8 cellular contexts compared by ENCODE assay signal in the genomic region with DNA sequence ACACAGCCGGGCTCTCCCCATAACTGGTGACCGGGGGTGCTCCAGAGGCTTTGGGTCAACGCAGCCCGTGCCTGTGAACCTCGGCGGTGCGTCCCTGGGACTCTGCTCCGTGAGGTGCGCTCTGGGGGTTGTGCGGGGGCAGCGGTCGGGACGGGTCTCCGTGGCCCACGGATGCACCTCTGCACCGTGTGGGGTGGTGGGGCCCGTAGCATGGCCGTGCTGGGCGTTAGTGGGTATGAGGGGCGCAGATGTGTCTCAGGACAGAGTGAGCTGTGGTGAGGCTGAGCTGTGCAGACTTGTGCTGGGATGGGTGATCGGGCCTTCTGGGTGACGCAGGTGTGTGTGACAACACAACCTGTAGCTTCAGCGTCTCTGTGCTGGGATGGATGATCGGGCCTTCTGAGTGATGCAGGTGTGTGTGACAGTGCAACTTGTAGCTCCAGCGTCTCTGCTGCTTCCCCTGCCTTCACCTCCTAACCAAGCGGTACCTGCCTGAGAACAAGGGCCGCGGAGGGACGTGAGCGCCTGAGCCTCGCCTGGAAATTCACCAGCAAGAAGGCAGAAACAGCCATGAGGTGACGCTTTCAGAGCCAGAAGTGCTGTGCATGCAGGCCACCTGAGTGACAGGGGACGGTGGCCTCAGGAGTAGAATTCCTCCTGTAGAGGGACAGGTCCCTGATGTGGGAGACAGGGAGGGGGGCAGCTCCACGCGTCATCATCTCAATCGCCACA. TPM values are rescaled to one million over a fixed set of nuclear protein-coding genes. Genes with fewer than 3 reads are reported as not detected.
DNase-seq lines count a peak whose midpoint lies in the region; ATAC-seq, FAIRE-seq and TF ChIP-seq lines count a peak whose summit lies in the region.

No MANE protein-coding gene starts in this region.

- no peak for DNase-seq in GM12878 (ENCODE audit: low read depth, low spot score)
- no peak for DNase-seq in left lobe of liver (ENCODE audit: low spot score)
- DNase-seq in thoracic aorta (ENCODE audit: low spot score), result no peak
- no peak for DNase-seq in NCI-H1436 (lab: John Stamatoyannopoulos, UW)
- DNase-seq in germinal center (ENCODE audit: low spot score), result no peak
- no peak for DNase-seq in DMS153 treated with DMSO at 0.1 percent for 48 hours (lab: John Stamatoyannopoulos, UW; ENCODE audit: unreplicated experiment)

- no peaks in the 10 kb centered on the region for H4K20me1 ChIP-seq in GM12878 (ENCODE audit: control insufficient read depth, insufficient read depth)

- in situ Hi-C loops in GM12878 (cut with MboI), result no loop called here

- H3K9ac ChIP-seq in GM12878 (ENCODE audit: control insufficient read depth, insufficient read depth, low read length), result peak overlapping the region; percentile 69; the same call in 1 of the 2 replicates

- no peak for TF ChIP-seq EP300 in GM12878 (IDR thresholded peaks at IDR 0.05; ENCODE audit: borderline replicate concordance in 1 of 2, control insufficient read depth in 1 of 2, low read depth in 2 of 2, low read length in 2 of 2)

- H3K36me3 ChIP-seq in GM12878 (ENCODE audit: control insufficient read depth in 2 of 2, insufficient read depth in 2 of 2, low read length in 1 of 2) (peaks cover 0 to 3% of the 10 kb centered on the region in 2 experiments; a peak in 1 of 4 replicates), thoracic aorta (no peaks in the 10 kb centered on the region)

- intact Hi-C loops in GM12878 (cut with micrococcal nuclease; ENCODE audit: unreplicated experiment), result no loop called here

- 62% methylated on average over 35 of the region's 36 CpGs for WGBS in GM12878 (ENCODE audit: insufficient coverage, insufficient replicate concordance, low lambda C conversion rate, missing lambda C conversion rate)

- no peaks in the 10 kb centered on the region for H3K27me3 ChIP-seq in GM12878 (replicated peaks in 1 of 2; ENCODE audit: control insufficient read depth in 2 of 2, insufficient read depth in 2 of 2, low read length in 1 of 2)
- H3K27me3 ChIP-seq in thoracic aorta (replicated peaks; ENCODE audit: insufficient read depth), result no peaks in the 10 kb centered on the region

- BruUV-seq in GM12878 (replicated peaks; lab: Mats Ljungman, UMichigan), result TSS peak; percentile 74

- H3K4me3 ChIP-seq in GM12875 (ENCODE audit: low read depth, low read length) (peak overlapping the region; percentile 75), GM12878 (peak overlapping the region; percentile 73), thoracic aorta (peak overlapping the region; percentile 75)

- FAIRE-seq in GM12878 (lab: Jason Lieb, UNC), result no peak

- H2AFZ ChIP-seq in GM12878 (ENCODE audit: control insufficient read depth, low read depth, low read length), result peak overlapping the region; percentile 90

- RAD21 ChIA-PET in GM12878 (lab: Charles Lee; ENCODE audit: unreplicated experiment), result no interaction called here

- no peak for TF ChIP-seq POLR2A in GM12878 (IDR thresholded peaks at IDR 0.05; ENCODE audit: low read depth, low read length)

- H3K4me2 ChIP-seq in GM12878 (ENCODE audit: control insufficient read depth, insufficient read depth), result peak overlapping the region; percentile 54

- CTCF ChIA-PET in GM12878 (lab: Yijun Ruan, JAX), result interaction anchor here (1.3 kb wide), 1 partner anchor 15 kb away, joined by 3 read pairs; no protein-coding TSS in a partner anchor

- H3K4me1 ChIP-seq in GM12878 (ENCODE audit: control insufficient read depth, insufficient read depth, low read length) (no peaks in the 10 kb centered on the region), thoracic aorta (ENCODE audit: control insufficient read depth in 1 of 2, low read depth in 2 of 2) (peaks cover 0 to 9% of the 10 kb centered on the region in 2 donors)

- POLR2A ChIA-PET in GM12878 (lab: Charles Lee), result no interaction called here

- TF ChIP-seq CTCF in GM12875 (IDR thresholded peaks at IDR 0.05; ENCODE audit: borderline replicate concordance, insufficient read depth, low read depth, low read length), result no peak
- no peak for TF ChIP-seq CTCF in GM12878 (IDR thresholded peaks at IDR 0.05 in 2 of 3, conservative IDR thresholded peaks at IDR 0.05 in 1 of 3; ENCODE audit: control insufficient read depth in 2 of 3, extremely low read depth in 1 of 3, insufficient read depth in 1 of 3, low read depth in 3 of 3, low read length in 3 of 3)
- no peak for TF ChIP-seq CTCF in thoracic aorta (IDR thresholded peaks at IDR 0.05)

- H3K79me2 ChIP-seq in GM12878 (ENCODE audit: control insufficient read depth, insufficient read depth, low read length), result peaks cover 6% of the 10 kb centered on the region

- SMC1A ChIA-PET in GM12878 (lab: Charles Lee; ENCODE audit: uncharacterized antibody, unreplicated experiment), result interaction anchor here (1.1 kb wide), 1 partner anchor 11 kb away, joined by 3 read pairs; no protein-coding TSS in a partner anchor

- ATAC-seq in HG03439 (IDR thresholded peaks at IDR 0.05; ENCODE audit: unreplicated experiment) (peak; percentile 14), GM12878 (no peak), left lobe of liver (peak; percentile 20), thoracic aorta (ENCODE audit: insufficient number of reproducible peaks, low FRiP score, low read depth) (no peak)

- H3K9me3 ChIP-seq in GM12878 (replicated peaks; ENCODE audit: control insufficient read depth, insufficient read depth, low read length) (no peaks in the 10 kb centered on the region; the same call in 2 of the 3 replicates), thoracic aorta (no peaks in the 10 kb centered on the region)

- TF ChIP-seq RAD21 in GM12878 (IDR thresholded peaks at IDR 0.05; ENCODE audit: insufficient read depth, low read depth, low read length), result no peak

- H3K27ac ChIP-seq in GM12878 (ENCODE audit: control insufficient read depth, insufficient read depth) (peak overlapping the region; percentile 64; the same call in 1 of the 2 replicates), thoracic aorta (peak overlapping the region; percentile 69 to 78)

TF ChIP-seq in GM12878, 131 proteins besides CTCF, POLR2A, EP300 and RAD21:
- TF ChIP-seq, protein P1, sequence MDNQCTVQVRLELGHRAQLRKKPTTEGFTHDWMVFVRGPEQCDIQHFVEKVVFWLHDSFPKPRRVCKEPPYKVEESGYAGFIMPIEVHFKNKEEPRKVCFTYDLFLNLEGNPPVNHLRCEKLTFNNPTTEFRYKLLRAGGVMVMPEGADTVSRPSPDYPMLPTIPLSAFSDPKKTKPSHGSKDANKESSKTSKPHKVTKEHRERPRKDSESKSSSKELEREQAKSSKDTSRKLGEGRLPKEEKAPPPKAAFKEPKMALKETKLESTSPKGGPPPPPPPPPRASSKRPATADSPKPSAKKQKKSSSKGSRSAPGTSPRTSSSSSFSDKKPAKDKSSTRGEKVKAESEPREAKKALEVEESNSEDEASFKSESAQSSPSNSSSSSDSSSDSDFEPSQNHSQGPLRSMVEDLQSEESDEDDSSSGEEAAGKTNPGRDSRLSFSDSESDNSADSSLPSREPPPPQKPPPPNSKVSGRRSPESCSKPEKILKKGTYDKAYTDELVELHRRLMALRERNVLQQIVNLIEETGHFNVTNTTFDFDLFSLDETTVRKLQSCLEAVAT (IDR thresholded peaks at IDR 0.05), result peak; percentile 24; the same call in 1 of the 2 replicates
- no peak for TF ChIP-seq EGR1 (IDR thresholded peaks at IDR 0.05; ENCODE audit: borderline replicate concordance in 1 of 2, low read depth in 2 of 2, low read length in 2 of 2)

RNA-seq across cellular contexts. Expression of a gene that starts 0.6 kb away (rescaled TPM):
- total RNA-seq in GM12878 (2013; cell fraction: nucleolus; rRNA removed), result 32.4 and 34.7 TPM in 2 replicates
- total RNA-seq in GM12878 (2014; rRNA removed), result 4.3 and 5.4 TPM in 2 replicates
- 5.1 and 5.6 TPM in 2 replicates for total RNA-seq in GM12878 (2014; rRNA removed; fragmentation: Illumina TruSeq; extraction: Trizol)
- 5.4 and 6.1 TPM in 2 replicates for total RNA-seq in GM12878 (2021)
- 6.7 TPM for polyA plus RNA-seq in GM12878 (2011; ENCODE audit: low read depth)
- 11.5 and 12.1 TPM in 2 replicates for polyA plus RNA-seq in GM12878 (2011; rRNA removed)
- 8.6 and 9.4 TPM in 2 replicates for polyA plus RNA-seq in GM12878 (2011; cell fraction: cytosol; rRNA removed)
- polyA plus RNA-seq in GM12878 (2011; cell fraction: nucleus; rRNA removed), result 17.1 and 20.4 TPM in 2 replicates
- polyA plus RNA-seq in GM12878 (2012), result 9.4 and 10.7 TPM in 2 replicates
- polyA plus RNA-seq in GM12878 (2014; fragmentation: Illumina TruSeq; extraction: Trizol), result 5.0 and 5.5 TPM in 2 replicates
- polyA plus RNA-seq in GM12878 (2014; fragmentation: Nextera tagmentation; extraction: Ambion mirVana), result 1 to 10 TPM; 2.6 to 2.8 TPM
- polyA plus RNA-seq in GM12878 (2014; rRNA removed), result 4.1 and 5.1 TPM in 2 replicates
- polyA plus RNA-seq in GM12878 (2016; fragmentation: Nextera tagmentation; extraction: Ambion mirVana), result 1 to 10 TPM; 6.1 to 6.6 TPM
- 10.0 TPM in 2 replicates for polyA minus RNA-seq in GM12878 (2011; rRNA and poly(A)+ RNA removed)
- 5.2 and 7.2 TPM in 2 replicates for polyA minus RNA-seq in GM12878 (2011; cell fraction: cytosol; rRNA and poly(A)+ RNA removed)
- 8.7 and 18.4 TPM in 2 replicates for polyA minus RNA-seq in GM12878 (2011; cell fraction: nucleus; rRNA and poly(A)+ RNA removed)
- 3.6 TPM for total RNA-seq in left lobe of liver
- 10 to 100 TPM; 26.9 to 38.7 TPM for total RNA-seq in thoracic aorta

Comparison
In these comparisons a context has a peak if more than half of its experiments do, and no peak if none do; other contexts are left out.
1. ATAC-seq: peak in HG03439 (single experiment) and left lobe of liver (single experiment); none in GM12878 (single experiment) and thoracic aorta (single experiment).
2. Peak in every context shown above with its lines, with median percentiles within 50 percentile points of each other: H3K4me3 ChIP-seq.